Comparison of ENCODE assay signal across 21 cellular contexts in the genomic region with DNA sequence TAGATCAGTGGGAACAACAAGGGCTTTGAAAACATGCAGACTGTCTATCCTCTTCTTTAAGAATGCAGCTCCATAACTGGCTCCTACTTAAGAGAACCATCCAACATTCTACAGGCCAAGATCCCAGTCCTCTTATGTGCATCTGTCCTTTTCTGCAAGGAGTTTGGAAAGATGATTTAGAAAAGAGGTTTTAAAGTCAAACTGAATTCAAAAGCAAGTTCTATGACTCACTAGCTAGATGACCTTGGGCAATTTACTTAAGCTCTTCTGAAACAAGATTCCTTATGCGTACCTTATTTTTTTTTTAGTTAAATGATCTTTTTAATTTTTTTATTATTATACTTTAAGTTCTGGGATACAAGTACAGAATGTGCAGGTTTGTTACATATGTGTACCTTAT. TPM values are rescaled to one million over a fixed set of nuclear protein-coding genes. Genes with fewer than 3 reads are reported as not detected.
A peak's percentile ranks its signal among the peaks of the same experiment; 100 is the strongest.
DNase-seq lines count a peak whose midpoint lies in the region; ATAC-seq and TF ChIP-seq lines count a peak whose summit lies in the region.
"Had no signal": no experiment of that assay in that cellular context is flagged by ENCODE, and none has a peak within 500 bp of the region (broad histone marks: within the 10 kb centered on the region; RNA-seq: fewer than 3 reads in every experiment).

No MANE protein-coding gene starts in this region.

- H3K4me3 Mint-ChIP-seq in HFFc6 (peak overlapping the region; percentile 21; the same call in 1 of the 2 replicates), mesothelial cell of epicardium (no peak overlapping the region)
- no peak overlapping the region for H3K4me3 Mint-ChIP-seq in stimulated activated memory B cell treated with anti-CD40 and anti-IgM and Interleukin-4, amounts not matched to agents 10 μg/mL and 1 μg/mL and 100 μg/mL, for 72 hours
- H3K4me3 Mint-ChIP-seq in stimulated activated naive B cell treated with anti-CD40 and anti-IgM and Interleukin-4, amounts not matched to agents 10 μg/mL and 1 μg/mL and 100 μg/mL, for 72 hours, result no peak overlapping the region
- no peak overlapping the region for H3K4me3 Mint-ChIP-seq in activated CD8-positive, alpha-beta memory T cell treated with anti-CD3 and anti-CD28 coated beads, Interleukin-2, amount 10 ng/mL, durations not matched to agents 7 days and 5 days
- H3K4me3 Mint-ChIP-seq: activated naive CD8-positive, alpha-beta T cell; activated T-helper 1 cell treated with anti-CD3 and anti-CD28 coated beads, Interleukin-12 subunit alpha, Interleukin-12 subunit beta, Interleukin-2, Interleukin-4 antibody, amounts not matched to agents 30 ng/mL and 10 ng/mL and 1 ng/mL, durations not matched to agents 14 hours and 24 hours and 36 hours; CD4-positive, CD25-positive, alpha-beta regulatory T cell; IgD-negative memory B cell; stimulated activated naive CD8-positive, alpha-beta T cell treated with anti-CD3 and anti-CD28 coated beads, Interleukin-15, amount 100 ng/mL, for 72 hours had no signal

- H3K27ac Mint-ChIP-seq in HFFc6 (peak overlapping the region; percentile 91; the same call in 1 of the 2 replicates), mesothelial cell of epicardium (peak overlapping the region; percentile 93)
- no peak overlapping the region for H3K27ac Mint-ChIP-seq in stimulated activated memory B cell treated with anti-CD40 and anti-IgM and Interleukin-4, amounts not matched to agents 10 μg/mL and 1 μg/mL and 100 μg/mL, for 72 hours
- H3K27ac Mint-ChIP-seq in stimulated activated naive B cell treated with anti-CD40 and anti-IgM and Interleukin-4, amounts not matched to agents 10 μg/mL and 1 μg/mL and 100 μg/mL, for 72 hours, result no peak overlapping the region
- H3K27ac Mint-ChIP-seq in activated CD8-positive, alpha-beta memory T cell treated with anti-CD3 and anti-CD28 coated beads, Interleukin-2, amount 10 ng/mL, durations not matched to agents 7 days and 5 days, result no peak overlapping the region
- H3K27ac Mint-ChIP-seq: activated naive CD8-positive, alpha-beta T cell; activated T-helper 1 cell treated with anti-CD3 and anti-CD28 coated beads, Interleukin-12 subunit alpha, Interleukin-12 subunit beta, Interleukin-2, Interleukin-4 antibody, amounts not matched to agents 30 ng/mL and 10 ng/mL and 1 ng/mL, durations not matched to agents 14 hours and 24 hours and 36 hours; CD4-positive, CD25-positive, alpha-beta regulatory T cell; IgD-negative memory B cell; stimulated activated naive CD8-positive, alpha-beta T cell treated with anti-CD3 and anti-CD28 coated beads, Interleukin-15, amount 100 ng/mL, for 72 hours had no signal

- H3K36me3 Mint-ChIP-seq in HFFc6 (ENCODE audit: low read depth) (no peaks in the 10 kb centered on the region), mesothelial cell of epicardium (no peaks in the 10 kb centered on the region)
- H3K36me3 Mint-ChIP-seq in stimulated activated memory B cell treated with anti-CD40 and anti-IgM and Interleukin-4, amounts not matched to agents 10 μg/mL and 1 μg/mL and 100 μg/mL, for 72 hours, result no peaks in the 10 kb centered on the region
- no peaks in the 10 kb centered on the region for H3K36me3 Mint-ChIP-seq in stimulated activated naive B cell treated with anti-CD40 and anti-IgM and Interleukin-4, amounts not matched to agents 10 μg/mL and 1 μg/mL and 100 μg/mL, for 72 hours
- H3K36me3 Mint-ChIP-seq in activated CD8-positive, alpha-beta memory T cell treated with anti-CD3 and anti-CD28 coated beads, Interleukin-2, amount 10 ng/mL, durations not matched to agents 7 days and 5 days, result no peaks in the 10 kb centered on the region
- H3K36me3 Mint-ChIP-seq: activated naive CD8-positive, alpha-beta T cell; CD4-positive, CD25-positive, alpha-beta regulatory T cell; IgD-negative memory B cell had no signal

- TF ChIP-seq CTCF in 22Rv1 (IDR thresholded peaks at IDR 0.05) (no peak), HFFc6 (IDR thresholded peaks at IDR 0.05) (no peak), mesothelial cell of epicardium (IDR thresholded peaks at IDR 0.05; ENCODE audit: unreplicated experiment) (no peak)

- DNase-seq in HFFc6 (peak; percentile 32), dedifferentiated amniotic fluid mesenchymal stem cell (ENCODE audit: extremely low spot score) (peak; percentile 45), mesothelial cell of epicardium (ENCODE audit: low spot score in 2 of 2, unreplicated experiment in 2 of 2) (no peak), NCI-H146 (lab: John Stamatoyannopoulos, UW) (no peak)
- no peak for DNase-seq in stimulated activated naive B cell treated with anti-CD40 and anti-IgM and Interleukin-4, amounts not matched to agents 10 μg/mL and 1 μg/mL and 100 μg/mL, for 72 hours
- no peak for DNase-seq in activated CD8-positive, alpha-beta memory T cell treated with anti-CD3 and anti-CD28 coated beads, Interleukin-2, amount 10 ng/mL, durations not matched to agents 7 days and 5 days
- DNase-seq: activated CD4-positive, alpha-beta T cell treated with anti-CD3 and anti-CD28 coated beads for 1 hour; CD4-positive, CD25-positive, alpha-beta regulatory T cell; lower lobe of right lung; MM.1S; NCI-H1694 treated with DMSO at 0.1 percent for 48 hours; NCI-H345; right lobe of liver; stimulated activated naive CD8-positive, alpha-beta T cell treated with anti-CD3 and anti-CD28 coated beads, Interleukin-15, amount 100 ng/mL, for 72 hours; SW 1271 had no signal

- no peaks in the 10 kb centered on the region for H3K27me3 Mint-ChIP-seq in HFFc6 (ENCODE audit: insufficient read depth)
- no peaks in the 10 kb centered on the region for H3K27me3 Mint-ChIP-seq in mesothelial cell of epicardium (ENCODE audit: low read depth)
- H3K27me3 Mint-ChIP-seq in stimulated activated memory B cell treated with anti-CD40 and anti-IgM and Interleukin-4, amounts not matched to agents 10 μg/mL and 1 μg/mL and 100 μg/mL, for 72 hours, result peaks cover 9% of the 10 kb centered on the region
- no peaks in the 10 kb centered on the region for H3K27me3 Mint-ChIP-seq in stimulated activated naive B cell treated with anti-CD40 and anti-IgM and Interleukin-4, amounts not matched to agents 10 μg/mL and 1 μg/mL and 100 μg/mL, for 72 hours
- no peaks in the 10 kb centered on the region for H3K27me3 Mint-ChIP-seq in activated CD8-positive, alpha-beta memory T cell treated with anti-CD3 and anti-CD28 coated beads, Interleukin-2, amount 10 ng/mL, durations not matched to agents 7 days and 5 days
- H3K27me3 Mint-ChIP-seq: activated naive CD8-positive, alpha-beta T cell; CD4-positive, CD25-positive, alpha-beta regulatory T cell; IgD-negative memory B cell; stimulated activated naive CD8-positive, alpha-beta T cell treated with anti-CD3 and anti-CD28 coated beads, Interleukin-15, amount 100 ng/mL, for 72 hours had no signal

- no peaks in the 10 kb centered on the region; the same call in 1 of the 2 replicates for H3K9me3 Mint-ChIP-seq in HFFc6
- H3K9me3 Mint-ChIP-seq in mesothelial cell of epicardium, result no peaks in the 10 kb centered on the region
- H3K9me3 Mint-ChIP-seq in stimulated activated memory B cell treated with anti-CD40 and anti-IgM and Interleukin-4, amounts not matched to agents 10 μg/mL and 1 μg/mL and 100 μg/mL, for 72 hours, result no peaks in the 10 kb centered on the region
- H3K9me3 Mint-ChIP-seq in stimulated activated naive B cell treated with anti-CD40 and anti-IgM and Interleukin-4, amounts not matched to agents 10 μg/mL and 1 μg/mL and 100 μg/mL, for 72 hours, result peaks cover 0 to 7% of the 10 kb centered on the region in 2 donors
- no peaks in the 10 kb centered on the region for H3K9me3 Mint-ChIP-seq in activated CD8-positive, alpha-beta memory T cell treated with anti-CD3 and anti-CD28 coated beads, Interleukin-2, amount 10 ng/mL, durations not matched to agents 7 days and 5 days (ENCODE audit: low read depth)
- H3K9me3 Mint-ChIP-seq: IgD-negative memory B cell had no signal

- peak overlapping the region; percentile 50 for H3K27ac ChIP-seq in 22Rv1
- H3K27ac ChIP-seq: HL-60 had no signal

- CTCF ChIA-PET in activated CD8-positive, alpha-beta memory T cell treated with anti-CD3 and anti-CD28 coated beads, Interleukin-2, amount 10 ng/mL, durations not matched to agents 7 days and 5 days (lab: Charles Lee), result no interaction called here

- ATAC-seq in stimulated activated memory B cell treated with anti-CD40 and anti-IgM and Interleukin-4, amounts not matched to agents 10 μg/mL and 1 μg/mL and 100 μg/mL, for 72 hours, result no peak
- no peak for ATAC-seq in stimulated activated naive B cell treated with anti-CD40 and anti-IgM and Interleukin-4, amounts not matched to agents 10 μg/mL and 1 μg/mL and 100 μg/mL, for 72 hours (replicated peaks)
- ATAC-seq in activated CD8-positive, alpha-beta memory T cell treated with anti-CD3 and anti-CD28 coated beads, Interleukin-2, amount 10 ng/mL, durations not matched to agents 7 days and 5 days, result no peak
- ATAC-seq: stimulated activated naive CD8-positive, alpha-beta T cell treated with anti-CD3 and anti-CD28 coated beads, Interleukin-15, amount 100 ng/mL, for 72 hours had no signal

- H3K4me1 Mint-ChIP-seq in HFFc6 (ENCODE audit: low read depth), result peaks cover 50% of the 10 kb centered on the region; the same call in 1 of the 2 replicates
- peaks cover 44% of the 10 kb centered on the region for H3K4me1 Mint-ChIP-seq in mesothelial cell of epicardium
- H3K4me1 Mint-ChIP-seq in stimulated activated memory B cell treated with anti-CD40 and anti-IgM and Interleukin-4, amounts not matched to agents 10 μg/mL and 1 μg/mL and 100 μg/mL, for 72 hours, result no peaks in the 10 kb centered on the region
- no peaks in the 10 kb centered on the region for H3K4me1 Mint-ChIP-seq in stimulated activated naive B cell treated with anti-CD40 and anti-IgM and Interleukin-4, amounts not matched to agents 10 μg/mL and 1 μg/mL and 100 μg/mL, for 72 hours
- H3K4me1 Mint-ChIP-seq in activated CD8-positive, alpha-beta memory T cell treated with anti-CD3 and anti-CD28 coated beads, Interleukin-2, amount 10 ng/mL, durations not matched to agents 7 days and 5 days, result no peaks in the 10 kb centered on the region
- H3K4me1 Mint-ChIP-seq: CD4-positive, CD25-positive, alpha-beta regulatory T cell; IgD-negative memory B cell; stimulated activated naive CD8-positive, alpha-beta T cell treated with anti-CD3 and anti-CD28 coated beads, Interleukin-15, amount 100 ng/mL, for 72 hours had no signal

RNA-seq across cellular contexts. Expression of a gene that starts 29.2 kb away (rescaled TPM):
- under 1 TPM in 5 of 6 experiments, not detected in 1; 0.05 to 0.21 (median 0.10) TPM for total RNA-seq in HFFc6 (2021; fragmentation: NEBNext Ultra II Directional; extraction: Animal tissue kit (Norgen Biotek cat#: 25700))
- 13.6 to 15.1 TPM (median 13.6 TPM) in 3 replicates for total RNA-seq in mesothelial cell of epicardium
- total RNA-seq in activated CD8-positive, alpha-beta memory T cell treated with anti-CD3 and anti-CD28 coated beads, Interleukin-2, amount 10 ng/mL, durations not matched to agents 7 days and 5 days, result not detected
- total RNA-seq: activated T-helper 1 cell treated with anti-CD3 and anti-CD28 coated beads, Interleukin-12 subunit alpha, Interleukin-12 subunit beta, Interleukin-2, Interleukin-4 antibody, amounts not matched to agents 30 ng/mL and 10 ng/mL and 1 ng/mL, durations not matched to agents 14 hours and 24 hours and 36 hours; CD4-positive, CD25-positive, alpha-beta regulatory T cell had no signal

Comparison
In these comparisons a context has a peak if more than half of its experiments do, and no peak if none do; other contexts are left out.
1. DNase-seq: peak in HFFc6 (single experiment) and dedifferentiated amniotic fluid mesenchymal stem cell (single experiment); none in mesothelial cell of epicardium (0 of 2), NCI-H146 (single experiment), stimulated activated naive B cell treated with anti-CD40 and anti-IgM and Interleukin-4, amounts not matched to agents 10 μg/mL and 1 μg/mL and 100 μg/mL, for 72 hours (single experiment) and activated CD8-positive, alpha-beta memory T cell treated with anti-CD3 and anti-CD28 coated beads, Interleukin-2, amount 10 ng/mL, durations not matched to agents 7 days and 5 days (single experiment).
2. H3K27ac Mint-ChIP-seq: peak in HFFc6 (single experiment) and mesothelial cell of epicardium (single experiment); none in stimulated activated memory B cell treated with anti-CD40 and anti-IgM and Interleukin-4, amounts not matched to agents 10 μg/mL and 1 μg/mL and 100 μg/mL, for 72 hours (single experiment), stimulated activated naive B cell treated with anti-CD40 and anti-IgM and Interleukin-4, amounts not matched to agents 10 μg/mL and 1 μg/mL and 100 μg/mL, for 72 hours (single experiment) and activated CD8-positive, alpha-beta memory T cell treated with anti-CD3 and anti-CD28 coated beads, Interleukin-2, amount 10 ng/mL, durations not matched to agents 7 days and 5 days (single experiment).
3. RNA of a gene that starts 29.2 kb away (total RNA-seq): 13.6 to 15.1 TPM in mesothelial cell of epicardium; 0.05 to 0.21 TPM in HFFc6 and not detected in activated CD8-positive, alpha-beta memory T cell treated with anti-CD3 and anti-CD28 coated beads, Interleukin-2, amount 10 ng/mL, durations not matched to agents 7 days and 5 days; every median in the first group is over 10 times any median in the second.